Comparison of ENCODE assay signal across 41 cellular contexts in genomic region chr3:196525141-196525540, GRCh38. TPM values are rescaled to one million over a fixed set of nuclear protein-coding genes. Genes with fewer than 3 reads are reported as not detected.
"Had no signal": no experiment of that assay in that cellular context is flagged by ENCODE, and none has a peak within 500 bp of the region (broad histone marks: within the 10 kb centered on the region; RNA-seq: fewer than 3 reads in every experiment).

No MANE protein-coding gene starts in this region.

- H3K36me3 ChIP-seq: ascending aorta, cardiac muscle cell, WERI-Rb-1 had no signal

- H3K27me3 Mint-ChIP-seq: activated CD4-positive, alpha-beta memory T cell treated with anti-CD3 and anti-CD28 coated beads, Interleukin-2, amount 10 ng/mL, durations not matched to agents 7 days and 5 days; activated CD4-positive, alpha-beta T cell treated with anti-CD3 and anti-CD28 coated beads for 36 hours; activated CD4-positive, alpha-beta T cell treated with anti-CD3 and anti-CD28 coated beads, Interleukin-2, amount 10 ng/mL, durations not matched to agents 7 days and 5 days; activated naive CD8-positive, alpha-beta T cell; central memory CD8-positive, alpha-beta T cell had no signal

- H3K4me3 Mint-ChIP-seq: activated CD4-positive, alpha-beta memory T cell treated with anti-CD3 and anti-CD28 coated beads, Interleukin-2, amount 10 ng/mL, durations not matched to agents 7 days and 5 days; activated CD4-positive, alpha-beta T cell treated with anti-CD3 and anti-CD28 coated beads for 36 hours; activated CD4-positive, alpha-beta T cell treated with anti-CD3 and anti-CD28 coated beads, Interleukin-2, amount 10 ng/mL, durations not matched to agents 7 days and 5 days; activated CD8-positive, alpha-beta memory T cell treated with anti-CD3 and anti-CD28 coated beads, Interleukin-2, amount 10 ng/mL, durations not matched to agents 7 days and 5 days; activated CD8-positive, alpha-beta T cell treated with anti-CD3 and anti-CD28 coated beads, Interleukin-2, amount 10 ng/mL, durations not matched to agents 7 days and 5 days; activated naive CD4-positive, alpha-beta T cell treated with anti-CD3 and anti-CD28 coated beads, Interleukin-2, amount 10 ng/mL, durations not matched to agents 7 days and 5 days; activated naive CD4-positive, alpha-beta T cell treated with anti-CD3 and anti-CD28 coated beads, Interleukin-2, amount 50 U/mL, for 24 hours; activated naive CD8-positive, alpha-beta T cell; activated naive CD8-positive, alpha-beta T cell treated with anti-CD3 and anti-CD28 coated beads, Interleukin-2, amount 10 ng/mL, durations not matched to agents 7 days and 5 days; activated naive CD8-positive, alpha-beta T cell treated with anti-CD3 and anti-CD28 coated beads, Interleukin-2, amount 50 U/mL, for 24 hours; activated T-cell treated with anti-CD3 and anti-CD28 coated beads, Interleukin-2, amount 50 U/mL, for 24 hours; brain; central memory CD8-positive, alpha-beta T cell; T-helper 1 cell treated with Interleukin-12 subunit alpha and Interleukin-12 subunit beta and Interleukin-4 antibody, amounts not matched to agents 30 μg/mL and 1 μg/mL, for 36 hours; T-helper 2 cell treated with Interferon-gamma antibody and Interleukin-4, amounts not matched to agents 5 μg/mL and 100 μg/mL, for 36 hours; WTC11 had no signal

- H3K4me1 Mint-ChIP-seq: activated naive CD4-positive, alpha-beta T cell treated with anti-CD3 and anti-CD28 coated beads, Interleukin-2, amount 50 U/mL, for 24 hours; brain; central memory CD8-positive, alpha-beta T cell had no signal

- FAIRE-seq: bronchial epithelial cell, TTC549 had no signal

- ATAC-seq: activated CD4-positive, alpha-beta T cell treated with anti-CD3 and anti-CD28 coated beads for 36 hours; activated CD4-positive, CD25-positive, alpha-beta regulatory T cell treated with anti-CD3 and anti-CD28 coated beads, Interleukin-2, amount 50 U/mL, for 24 hours; activated CD8-positive, alpha-beta memory T cell treated with anti-CD3 and anti-CD28 coated beads, Interleukin-2, amount 10 ng/mL, durations not matched to agents 7 days and 5 days; activated CD8-positive, alpha-beta T cell treated with anti-CD3 and anti-CD28 coated beads, Interleukin-2, amount 10 ng/mL, durations not matched to agents 7 days and 5 days; activated naive CD8-positive, alpha-beta T cell treated with anti-CD3 and anti-CD28 coated beads, Interleukin-2, amount 50 U/mL, for 24 hours had no signal

- DNase-seq: activated CD4-positive, alpha-beta memory T cell treated with anti-CD3 and anti-CD28 coated beads, Interleukin-2, amount 10 ng/mL, durations not matched to agents 7 days and 5 days; activated CD4-positive, alpha-beta T cell treated with anti-CD3 and anti-CD28 coated beads for 1 hour; activated CD4-positive, alpha-beta T cell treated with anti-CD3 and anti-CD28 coated beads for 36 hours; activated CD4-positive, alpha-beta T cell treated with anti-CD3 and anti-CD28 coated beads for 48 hours; activated CD4-positive, alpha-beta T cell treated with anti-CD3 and anti-CD28 coated beads, Interleukin-2, amount 10 ng/mL, durations not matched to agents 7 days and 5 days; activated CD4-positive, alpha-beta T cell treated with anti-CD3 and anti-CD28 coated beads, Interleukin-2, amount 50 U/mL, for 48 hours; activated CD4-positive, CD25-positive, alpha-beta regulatory T cell; activated CD8-positive, alpha-beta memory T cell treated with anti-CD3 and anti-CD28 coated beads for 24 hours; activated CD8-positive, alpha-beta memory T cell treated with anti-CD3 and anti-CD28 coated beads, Interleukin-2, amount 10 ng/mL, durations not matched to agents 7 days and 5 days; activated CD8-positive, alpha-beta memory T cell treated with anti-CD3 and anti-CD28 coated beads, Interleukin-2, amount 50 U/mL, for 48 hours; activated CD8-positive, alpha-beta T cell treated with anti-CD3 and anti-CD28 coated beads, Interleukin-2, amount 10 ng/mL, durations not matched to agents 7 days and 5 days; activated effector memory CD4-positive, alpha-beta T cell treated with Interleukin-2 at 50 U/mL for 16 hours; activated gamma-delta T cell; activated naive CD4-positive, alpha-beta T cell treated with anti-CD3 and anti-CD28 coated beads, Interleukin-2, amount 10 ng/mL, durations not matched to agents 7 days and 5 days; activated naive CD4-positive, alpha-beta T cell treated with Interleukin-2 at 50 U/mL for 16 hours; activated naive CD8-positive, alpha-beta T cell treated with anti-CD3 and anti-CD28 coated beads, Interleukin-2, amount 10 ng/mL, durations not matched to agents 7 days and 5 days; activated naive CD8-positive, alpha-beta T cell treated with anti-CD3 and anti-CD28 coated beads, Interleukin-2, amount 50 U/mL, for 24 hours; activated T-cell treated with anti-CD3 and anti-CD28 coated beads, Interleukin-2, amount 50 U/mL, for 24 hours; activated T-cell treated with anti-CD3 and anti-CD28 coated beads, Interleukin-2, amount 50 U/mL, for 48 hours; amygdala; anterior cingulate cortex; caudate nucleus; cerebellar nuclear complex; T-helper 1 cell; T-helper 9 cell had no signal

- H3K27me3 ChIP-seq: ascending aorta, cardiac muscle cell had no signal

- H3K4me3 ChIP-seq: ascending aorta, cardiac muscle cell had no signal

- H3K27ac ChIP-seq: ascending aorta, cardiac muscle cell, WERI-Rb-1 had no signal

- H3K27ac Mint-ChIP-seq: activated CD4-positive, alpha-beta memory T cell treated with anti-CD3 and anti-CD28 coated beads, Interleukin-2, amount 10 ng/mL, durations not matched to agents 7 days and 5 days; activated CD4-positive, alpha-beta T cell treated with anti-CD3 and anti-CD28 coated beads for 36 hours; activated CD4-positive, alpha-beta T cell treated with anti-CD3 and anti-CD28 coated beads, Interleukin-2, amount 10 ng/mL, durations not matched to agents 7 days and 5 days; activated CD8-positive, alpha-beta memory T cell treated with anti-CD3 and anti-CD28 coated beads, Interleukin-2, amount 10 ng/mL, durations not matched to agents 7 days and 5 days; activated CD8-positive, alpha-beta T cell treated with anti-CD3 and anti-CD28 coated beads, Interleukin-2, amount 10 ng/mL, durations not matched to agents 7 days and 5 days; activated naive CD4-positive, alpha-beta T cell treated with anti-CD3 and anti-CD28 coated beads, Interleukin-2, amount 10 ng/mL, durations not matched to agents 7 days and 5 days; activated naive CD4-positive, alpha-beta T cell treated with anti-CD3 and anti-CD28 coated beads, Interleukin-2, amount 50 U/mL, for 24 hours; activated naive CD8-positive, alpha-beta T cell; activated naive CD8-positive, alpha-beta T cell treated with anti-CD3 and anti-CD28 coated beads, Interleukin-2, amount 10 ng/mL, durations not matched to agents 7 days and 5 days; activated naive CD8-positive, alpha-beta T cell treated with anti-CD3 and anti-CD28 coated beads, Interleukin-2, amount 50 U/mL, for 24 hours; activated T-cell treated with anti-CD3 and anti-CD28 coated beads, Interleukin-2, amount 50 U/mL, for 24 hours; activated T-helper 2 cell treated with anti-CD3 and anti-CD28 coated beads, Interferon-gamma antibody, Interleukin-2, Interleukin-4, amounts not matched to agents 10 μg/mL and 5 μg/mL and 100 μg/mL, durations not matched to agents 14 hours and 24 hours and 36 hours; brain; WTC11 had no signal

RNA-seq across cellular contexts. Expression of gene SMCO1, which starts 10.0 kb away (rescaled TPM):
- total RNA-seq: activated CD4-positive, alpha-beta memory T cell treated with anti-CD3 and anti-CD28 coated beads, Interleukin-2, amount 10 ng/mL, durations not matched to agents 7 days and 5 days; activated CD4-positive, alpha-beta T cell treated with anti-CD3 and anti-CD28 coated beads for 36 hours; activated CD4-positive, alpha-beta T cell treated with anti-CD3 and anti-CD28 coated beads, Interleukin-2, amount 10 ng/mL, durations not matched to agents 7 days and 5 days; activated CD8-positive, alpha-beta memory T cell treated with anti-CD3 and anti-CD28 coated beads, Interleukin-2, amount 10 ng/mL, durations not matched to agents 7 days and 5 days; activated naive CD8-positive, alpha-beta T cell treated with anti-CD3 and anti-CD28 coated beads, Interleukin-2, amount 10 ng/mL, durations not matched to agents 7 days and 5 days; activated T-helper 2 cell treated with anti-CD3 and anti-CD28 coated beads, Interferon-gamma antibody, Interleukin-2, Interleukin-4, amounts not matched to agents 10 μg/mL and 5 μg/mL and 100 μg/mL, durations not matched to agents 14 hours and 24 hours and 36 hours; ascending aorta; bronchial epithelial cell; chondrocyte; WTC11 had no signal
- polyA plus RNA-seq: adipose tissue had no signal
